Comparison of ENCODE assay signal across 8 cellular contexts in genomic region chr3:71579934-71580318, GRCh38. TPM values are rescaled to one million over a fixed set of nuclear protein-coding genes. Genes with fewer than 3 reads are reported as not detected.
DNase-seq lines count a peak whose midpoint lies in the region; ATAC-seq and TF ChIP-seq lines count a peak whose summit lies in the region.

No MANE protein-coding gene starts in this region.

- H3K4me3 ChIP-seq in fibroblast of lung (replicated peaks in 1 of 4; ENCODE audit: control extremely low read depth in 1 of 4, insufficient read depth in 1 of 4, low read depth in 3 of 4, low read length in 4 of 4) (peak overlapping the region in 2 of 4 experiments; percentile 25 to 75), skeletal muscle tissue (ENCODE audit: low read length in 3 of 3) (no peak overlapping the region)

- peak overlapping the region; percentile 75 for H3K4me2 ChIP-seq in fibroblast of lung (ENCODE audit: extremely low read depth, insufficient read depth, low read length)

- POLR2A ChIA-PET in activated CD4-positive, alpha-beta T cell treated with anti-CD3 and anti-CD28 coated beads for 36 hours (lab: Charles Lee): no interaction called here

- H3K27me3 ChIP-seq in fibroblast of lung (ENCODE audit: control insufficient read depth, insufficient read depth, low read length): no peaks in the 10 kb centered on the region
- no peaks in the 10 kb centered on the region for H3K27me3 ChIP-seq in skeletal muscle tissue (ENCODE audit: control insufficient read depth in 3 of 3, insufficient read depth in 3 of 3, low read length in 3 of 3)

- H3K27ac Mint-ChIP-seq in activated CD4-positive, alpha-beta T cell treated with anti-CD3 and anti-CD28 coated beads for 36 hours: peak overlapping the region; percentile 95

- H3K9me3 ChIP-seq in fibroblast of lung (ENCODE audit: control insufficient read depth, insufficient read depth, low read depth, low read length) (no peaks in the 10 kb centered on the region), skeletal muscle tissue (ENCODE audit: control insufficient read depth in 3 of 3, low read length in 3 of 3) (no peaks in the 10 kb centered on the region)

- no peaks in the 10 kb centered on the region for H3K9me3 Mint-ChIP-seq in activated CD4-positive, alpha-beta T cell treated with anti-CD3 and anti-CD28 coated beads for 36 hours (ENCODE audit: low read depth)

- no peak for ATAC-seq in activated CD4-positive, alpha-beta T cell treated with anti-CD3 and anti-CD28 coated beads for 36 hours
- ATAC-seq in HG02973 (IDR thresholded peaks at IDR 0.05; ENCODE audit: unreplicated experiment) (no peak), HG03442 (IDR thresholded peaks at IDR 0.05; ENCODE audit: unreplicated experiment) (no peak)

- CTCF ChIA-PET in activated CD4-positive, alpha-beta T cell treated with anti-CD3 and anti-CD28 coated beads for 36 hours (lab: Charles Lee): interaction anchor here (0.6 to 0.8 kb wide), 3 partner anchors 117 to 571 kb away, joined by 3 read pairs; no protein-coding TSS in a partner anchor

- H4K20me1 ChIP-seq in fibroblast of lung (ENCODE audit: control insufficient read depth, extremely low read depth, insufficient read depth, low read length): no peaks in the 10 kb centered on the region

- peaks cover 2% of the 10 kb centered on the region for H3K79me2 ChIP-seq in fibroblast of lung (ENCODE audit: control insufficient read depth, insufficient read depth, low read length)

- H3K4me3 Mint-ChIP-seq in activated CD4-positive, alpha-beta T cell treated with anti-CD3 and anti-CD28 coated beads for 36 hours: peak overlapping the region; percentile 91

- H3K27ac ChIP-seq in fibroblast of lung (ENCODE audit: insufficient read depth, low read length) (no peak overlapping the region), skeletal muscle tissue (ENCODE audit: low read depth, low read length) (peak overlapping the region; percentile 20)

- peaks cover 24% of the 10 kb centered on the region for H3K36me3 Mint-ChIP-seq in activated CD4-positive, alpha-beta T cell treated with anti-CD3 and anti-CD28 coated beads for 36 hours (ENCODE audit: low read depth)

- DNase-seq in activated CD4-positive, alpha-beta T cell treated with anti-CD3 and anti-CD28 coated beads for 36 hours: peak; percentile 38
- no peak for DNase-seq in activated CD4-positive, alpha-beta T cell treated with anti-CD3 and anti-CD28 coated beads for 4 hours
- DNase-seq in RPMI7951 (ENCODE audit: low read depth) (peak; percentile 68), fibroblast of lung (ENCODE audit: low read depth in 2 of 2) (peak in 1 of 2 donors; percentile 84), NCI-H1105 (lab: John Stamatoyannopoulos, UW) (no peak)

- H2AFZ ChIP-seq in fibroblast of lung (ENCODE audit: low read length): no peak overlapping the region

- peaks cover 36% of the 10 kb centered on the region for H3K4me1 Mint-ChIP-seq in activated CD4-positive, alpha-beta T cell treated with anti-CD3 and anti-CD28 coated beads for 36 hours

- H3K36me3 ChIP-seq in fibroblast of lung (ENCODE audit: control insufficient read depth, insufficient read depth, low read length): no peaks in the 10 kb centered on the region
- peaks cover 0 to 2% (median 0%) of the 10 kb centered on the region in 3 donors for H3K36me3 ChIP-seq in skeletal muscle tissue (ENCODE audit: control insufficient read depth in 3 of 3, insufficient read depth in 3 of 3, low read length in 3 of 3)

- H3K9ac ChIP-seq in fibroblast of lung (ENCODE audit: insufficient read depth, low read length) (no peak overlapping the region), skeletal muscle tissue (ENCODE audit: low read depth in 1 of 3, low read length in 3 of 3) (no peak overlapping the region)

- H3K27me3 Mint-ChIP-seq in activated CD4-positive, alpha-beta T cell treated with anti-CD3 and anti-CD28 coated beads for 36 hours: no peaks in the 10 kb centered on the region

- H3K4me1 ChIP-seq in fibroblast of lung (ENCODE audit: control insufficient read depth, extremely low read depth, insufficient read depth, low read length): no peaks in the 10 kb centered on the region
- H3K4me1 ChIP-seq in skeletal muscle tissue (ENCODE audit: control insufficient read depth in 3 of 3, insufficient read depth in 3 of 3, low read length in 3 of 3): peaks cover 3 to 6% (median 4%) of the 10 kb centered on the region in 3 donors

- intact Hi-C loops in activated CD4-positive, alpha-beta T cell treated with anti-CD3 and anti-CD28 coated beads for 36 hours (cut with DNase I, micrococcal nuclease): loop anchor here (2.0 to 10.0 kb wide), 8 partner anchors 37 to 1265 kb away; partner anchors contain the start of gene SHQ1 (in 1 of the 2)

- no peak for TF ChIP-seq CTCF in fibroblast of lung (conservative IDR thresholded peaks at IDR 0.05 in 1 of 2, IDR thresholded peaks at IDR 0.05 in 1 of 2; ENCODE audit: low read depth in 1 of 2, low read length in 2 of 2)

RNA-seq across cellular contexts. Expression of gene FOXP1, which starts 3.6 kb away (rescaled TPM):
- 100 to 1,000 TPM; 108 to 153 TPM for total RNA-seq in activated CD4-positive, alpha-beta T cell treated with anti-CD3 and anti-CD28 coated beads for 36 hours
- total RNA-seq in RPMI7951 (2014; rRNA removed; shearing (Covaris generic)): 28.1 and 35.9 TPM in 2 replicates
- 85.3 and 101 TPM in 2 replicates for total RNA-seq in fibroblast of lung
- polyA plus RNA-seq in fibroblast of lung: 70.3 and 79.9 TPM in 2 replicates
- 45.7 and 51.0 TPM in 2 replicates for polyA plus RNA-seq in fibroblast of lung (2012)
- 122 and 145 TPM in 2 replicates for polyA minus RNA-seq in fibroblast of lung (ENCODE audit: low replicate concordance)
- total RNA-seq in skeletal muscle tissue: 36.0 TPM

Comparison
In these comparisons a context has a peak if more than half of its experiments do, and no peak if none do; other contexts are left out.
1. DNase-seq: peak in activated CD4-positive, alpha-beta T cell treated with anti-CD3 and anti-CD28 coated beads for 36 hours (single experiment) and RPMI7951 (single experiment); none in activated CD4-positive, alpha-beta T cell treated with anti-CD3 and anti-CD28 coated beads for 4 hours (0 of 2) and NCI-H1105 (single experiment).